8 cellular contexts compared by ENCODE assay signal in the genomic region with DNA sequence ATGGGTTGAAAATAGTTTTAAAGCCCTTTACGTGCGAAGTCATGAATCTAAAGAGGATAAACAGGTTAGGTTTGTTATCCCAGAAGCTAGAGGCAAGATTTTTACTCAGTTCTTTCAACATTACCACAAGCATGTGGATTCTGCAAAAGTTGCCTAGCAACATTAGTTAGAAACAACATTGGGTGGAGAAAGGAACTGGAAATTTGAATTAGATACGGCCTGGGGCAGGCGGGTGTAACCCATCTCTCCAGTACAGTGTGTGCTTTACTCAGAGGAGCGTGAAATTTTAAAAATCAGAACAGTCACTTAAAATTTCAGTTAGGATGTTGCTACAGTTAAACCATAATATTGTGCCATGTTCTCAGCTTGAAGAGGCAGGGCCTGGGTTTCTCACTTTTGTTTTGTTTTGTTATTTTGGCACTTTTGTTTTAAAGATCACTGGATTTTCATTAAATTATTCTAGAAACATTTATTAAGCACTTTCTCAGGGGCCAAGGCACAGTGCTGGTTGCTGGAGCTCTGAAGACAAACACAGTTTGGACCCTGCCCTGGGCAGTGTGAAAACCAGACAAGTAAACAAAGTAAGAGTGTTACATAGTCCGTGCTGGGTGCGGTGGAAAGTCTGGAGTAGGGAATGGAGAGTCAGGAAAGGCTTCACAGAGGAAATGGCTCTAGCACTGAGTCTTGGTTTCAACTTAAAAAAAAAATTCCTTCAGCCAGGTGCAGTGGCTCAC. TPM values are rescaled to one million over a fixed set of nuclear protein-coding genes. Genes with fewer than 3 reads are reported as not detected.
DNase-seq lines count a peak whose midpoint lies in the region; ATAC-seq and TF ChIP-seq lines count a peak whose summit lies in the region.

No MANE protein-coding gene starts in this region.

- no peak overlapping the region for H3K4me2 ChIP-seq in H9 (ENCODE audit: insufficient read depth, insufficient read length, low read length)

- WGBS in H9 (ENCODE audit: extremely low coverage, insufficient read length, low lambda C conversion rate), result no CpG with 5 or more reads among the region's 7 CpGs

- peak overlapping the region; percentile 33; the same call in 1 of the 2 replicates for H3K14ac ChIP-seq in H9 (ENCODE audit: insufficient read depth, low read length)

- no peak overlapping the region for H2BK15ac ChIP-seq in H9 (ENCODE audit: low read depth, low read length)

- H2BK12ac ChIP-seq in H9 (ENCODE audit: insufficient read length, low read depth, low read length), result no peak overlapping the region

- no peak for TF ChIP-seq CTCF in H9 (conservative IDR thresholded peaks at IDR 0.05)
- no peak for TF ChIP-seq CTCF in Panc1 (IDR thresholded peaks at IDR 0.05)
- TF ChIP-seq CTCF in endothelial cell (IDR thresholded peaks at IDR 0.05; ENCODE audit: unreplicated experiment), result no peak

- no peaks in the 10 kb centered on the region for H3K27me3 Mint-ChIP-seq in H9 (ENCODE audit: low read depth)
- H3K27me3 Mint-ChIP-seq in endothelial cell (ENCODE audit: unreplicated experiment), result peaks cover 6% of the 10 kb centered on the region

- POLR2A ChIA-PET in Panc1 (lab: Charles Lee), result interaction anchor here (0.6 to 1.3 kb wide), 2 partner anchors 34 to 186 kb away, joined by 3 to 5 read pairs; no protein-coding TSS in a partner anchor

- peak overlapping the region; percentile 18 to 62; a peak in 4 of 5 replicates for H3K4me3 Mint-ChIP-seq in H9
- peak overlapping the region; percentile 68 for H3K4me3 Mint-ChIP-seq in endothelial cell (ENCODE audit: unreplicated experiment)

- H3K23me2 ChIP-seq in H9 (ENCODE audit: insufficient read length, low read depth, low read length, poor library complexity, severe bottlenecking), result peaks cover 8% of the 10 kb centered on the region

- CTCF ChIA-PET in Panc1 (lab: Charles Lee), result interaction anchor here (0.6 to 1.7 kb wide), 4 partner anchors 34 to 952 kb away, joined by 3 to 4 read pairs (median 3); no protein-coding TSS in a partner anchor

- no peak overlapping the region; the same call in 1 of the 2 replicates for H3K4ac ChIP-seq in H9 (ENCODE audit: low read depth, low read length)

- no peak overlapping the region for H3K56ac ChIP-seq in H9 (ENCODE audit: insufficient read length, low read depth, low read length)

- no peak for ATAC-seq in Panc1
- ATAC-seq in HG03097 (IDR thresholded peaks at IDR 0.05; ENCODE audit: low FRiP score, unreplicated experiment), result no peak
- no peak for ATAC-seq in GM19328 (IDR thresholded peaks at IDR 0.05; ENCODE audit: unreplicated experiment)

- in situ Hi-C loops in Panc1 (cut with HindIII; ENCODE audit: low pct_unique_long_range_greater_than_20kb, low sequenced_read_pairs), result no loop called here

- peak overlapping the region; percentile 71 for H3T11ph ChIP-seq in H9 (ENCODE audit: low read length)

- no peak overlapping the region for H2AK5ac ChIP-seq in H9 (ENCODE audit: insufficient read length, low read length)

- H3K4me3 ChIP-seq in Panc1 (ENCODE audit: low read depth in 2 of 2, low read length in 2 of 2) (peak overlapping the region; percentile 13 to 38; a peak in 3 of 4 replicates), mucosa of rectum (ENCODE audit: low read length in 2 of 2) (peak overlapping the region; percentile 28 to 62)

- no peak overlapping the region for H3K23ac ChIP-seq in H9 (ENCODE audit: insufficient read length, low read depth, low read length)

- H3K79me2 ChIP-seq in H9 (ENCODE audit: insufficient read depth, low read length), result no peaks in the 10 kb centered on the region

- H3K4me1 Mint-ChIP-seq in H9, result peaks cover 50 to 52% of the 10 kb centered on the region in 2 experiments
- peaks cover 19% of the 10 kb centered on the region for H3K4me1 Mint-ChIP-seq in endothelial cell (ENCODE audit: unreplicated experiment)

- intact Hi-C loops in Panc1 (cut with micrococcal nuclease; ENCODE audit: unreplicated experiment), result loop anchor here (5.0 kb wide), 1 partner anchor 107 kb away; a partner anchor contains a TSS

- no peak overlapping the region for H2AFZ ChIP-seq in H9 (ENCODE audit: low read length)

- H3K9me3 ChIP-seq in H9 (ENCODE audit: control insufficient read depth, low read depth, low read length), result no peaks in the 10 kb centered on the region
- H3K9me3 ChIP-seq in Panc1 (ENCODE audit: control insufficient read depth, insufficient read depth, low read depth, low read length), result no peaks in the 10 kb centered on the region
- H3K9me3 ChIP-seq in mucosa of rectum (ENCODE audit: control insufficient read depth in 2 of 2, low read length in 2 of 2), result no peaks in the 10 kb centered on the region

- H4K5ac ChIP-seq in H9 (ENCODE audit: insufficient read length, low read depth, low read length), result no peak overlapping the region

- peak overlapping the region; percentile 93 for H3K18ac ChIP-seq in H9 (ENCODE audit: insufficient read length, low read depth, low read length)

- H3K36me3 Mint-ChIP-seq in H9 (ENCODE audit: insufficient read depth in 1 of 3, low read depth in 3 of 3) (peaks cover 0 to 2% (median 1%) of the 10 kb centered on the region in 3 experiments; a peak in 3 of 7 replicates), endothelial cell (ENCODE audit: low read depth, unreplicated experiment) (no peaks in the 10 kb centered on the region)

- peak overlapping the region; percentile 18 for H2BK5ac ChIP-seq in H9 (ENCODE audit: insufficient read length, low read length)

- no peak overlapping the region for H4K8ac ChIP-seq in H9 (replicated peaks; ENCODE audit: insufficient read length, low read depth, low read length)

- H3K4me1 ChIP-seq in H9 (ENCODE audit: insufficient read depth, low read length) (peaks cover 8% of the 10 kb centered on the region; the same call in 1 of the 2 replicates), Panc1 (ENCODE audit: control insufficient read depth, insufficient read depth, low read length) (peaks cover 67% of the 10 kb centered on the region), mucosa of rectum (ENCODE audit: control insufficient read depth in 2 of 2, insufficient read depth in 2 of 2, low read length in 2 of 2) (peaks cover 13 to 37% of the 10 kb centered on the region in 2 donors)

- no peaks in the 10 kb centered on the region for H3K79me1 ChIP-seq in H9 (ENCODE audit: insufficient read depth, low read depth, low read length, poor library complexity, severe bottlenecking)

- peak overlapping the region; percentile 87 for H3K27ac ChIP-seq in H9 (ENCODE audit: insufficient read length, low read depth, low read length)
- H3K27ac ChIP-seq in Panc1 (ENCODE audit: low read length), result peak overlapping the region; percentile 96
- peak overlapping the region; percentile 88 to 96 for H3K27ac ChIP-seq in mucosa of rectum (ENCODE audit: low read depth in 2 of 2, low read length in 2 of 2)

- H3K9me3 Mint-ChIP-seq in H9, result no peaks in the 10 kb centered on the region
- no peaks in the 10 kb centered on the region for H3K9me3 Mint-ChIP-seq in endothelial cell (ENCODE audit: unreplicated experiment)

- peak overlapping the region; percentile 95 for H2BK20ac ChIP-seq in H9 (ENCODE audit: low read depth, low read length, poor library complexity, severe bottlenecking)

- H3K36me3 ChIP-seq in Panc1 (ENCODE audit: control insufficient read depth, insufficient read depth, low read length) (no peaks in the 10 kb centered on the region), mucosa of rectum (ENCODE audit: control insufficient read depth in 2 of 2, insufficient read depth in 2 of 2, low read length in 2 of 2) (no peaks in the 10 kb centered on the region)

- no peaks in the 10 kb centered on the region for H3K27me3 ChIP-seq in H9 (ENCODE audit: insufficient read depth, low read length)
- H3K27me3 ChIP-seq in Panc1 (ENCODE audit: control insufficient read depth, insufficient read depth, low read length), result no peaks in the 10 kb centered on the region
- H3K27me3 ChIP-seq in mucosa of rectum (ENCODE audit: control insufficient read depth in 2 of 2, insufficient read depth in 2 of 2, low read length in 2 of 2), result no peaks in the 10 kb centered on the region

- BruUV-seq in Panc1 (replicated peaks; lab: Mats Ljungman, UMichigan), result no TSS peak

- no peaks in the 10 kb centered on the region for H4K20me1 ChIP-seq in H9 (ENCODE audit: control insufficient read depth, insufficient read depth, insufficient read length)

- H2BK120ac ChIP-seq in H9 (ENCODE audit: low read depth, low read length, poor library complexity, severe bottlenecking), result peak overlapping the region; percentile 97

- H3K27ac Mint-ChIP-seq in H9 (peak overlapping the region; percentile 96 to 97 (median 96)), endothelial cell (ENCODE audit: unreplicated experiment) (peak overlapping the region; percentile 97)

- DNase-seq in AG08396 (ENCODE audit: low spot score) (peak; percentile 54), H9 (peak; percentile 71), Panc1 (ENCODE audit: low read depth, low spot score) (no peak), endothelial cell (ENCODE audit: low spot score) (peak; percentile 32), activated T-cell treated with anti-CD3 and anti-CD28 coated beads for 4 hours (no peak)

- H3K9ac ChIP-seq in H9 (ENCODE audit: extremely low read depth, insufficient read length, low read length) (peak overlapping the region; percentile 17), mucosa of rectum (ENCODE audit: low read depth in 1 of 2, low read length in 2 of 2) (peak overlapping the region; percentile 67 to 77)

- H4K91ac ChIP-seq in H9 (ENCODE audit: insufficient read length, low read depth, low read length), result no peak overlapping the region

RNA-seq across cellular contexts. Expression of a gene that starts 4.4 kb away (rescaled TPM):
- 136 and 142 TPM in 2 replicates for total RNA-seq in H9 (2021)
- total RNA-seq in Panc1 (2021; ENCODE audit: unreplicated experiment), result 67.9 TPM
- 25.1 TPM for polyA plus RNA-seq in Panc1 (2012; ENCODE audit: insufficient read length)
- total RNA-seq in endothelial cell (ENCODE audit: unreplicated experiment), result 24.0 TPM

Comparison
In these comparisons a context has a peak if more than half of its experiments do, and no peak if none do; other contexts are left out.
1. DNase-seq: peak in AG08396 (single experiment), H9 (single experiment) and endothelial cell (single experiment); none in Panc1 (single experiment) and activated T-cell treated with anti-CD3 and anti-CD28 coated beads for 4 hours (single experiment).
2. Peak in every context shown above with its lines, with median percentiles within 50 percentile points of each other: H3K27ac ChIP-seq.